Comparison of ENCODE assay signal across 13 cellular contexts in the genomic region with DNA sequence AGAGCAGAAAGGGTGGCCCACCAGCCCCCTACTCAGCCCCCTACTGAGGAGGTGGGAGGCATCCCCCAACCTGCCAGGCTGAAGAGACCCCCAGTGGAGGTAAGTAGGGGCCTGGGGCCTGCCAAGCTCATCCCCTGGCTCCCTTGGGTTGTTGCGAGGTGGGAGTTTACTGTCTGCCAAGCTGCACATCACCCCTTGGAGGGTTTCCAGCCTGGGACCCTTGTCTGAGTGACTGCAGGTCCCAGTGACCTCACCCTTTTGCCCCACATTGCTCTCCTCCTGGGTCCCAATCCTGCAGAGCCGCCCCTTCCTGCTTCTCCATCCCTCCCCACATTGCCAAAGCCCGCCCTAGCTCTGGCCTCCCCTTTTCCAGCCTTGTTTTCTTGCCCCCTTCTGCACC. TPM values are rescaled to one million over a fixed set of nuclear protein-coding genes. Genes with fewer than 3 reads are reported as not detected.
DNase-seq lines count a peak whose midpoint lies in the region; ATAC-seq, FAIRE-seq and TF ChIP-seq lines count a peak whose summit lies in the region.
"Had no signal": no experiment of that assay in that cellular context is flagged by ENCODE, and none has a peak within 500 bp of the region (broad histone marks: within the 10 kb centered on the region; RNA-seq: fewer than 3 reads in every experiment).

No MANE protein-coding gene starts in this region.

- no peaks in the 10 kb centered on the region for H3K36me3 ChIP-seq in heart right ventricle
- no peaks in the 10 kb centered on the region for H3K36me3 ChIP-seq in lung (ENCODE audit: control insufficient read depth in 2 of 2, insufficient read depth in 2 of 2, low read length in 2 of 2)
- no peaks in the 10 kb centered on the region for H3K36me3 ChIP-seq in tibial artery
- H3K36me3 ChIP-seq: colonic mucosa had no signal

- H3K4me3 ChIP-seq in heart right ventricle (peak overlapping the region in 1 of 10 donors; percentile 92), lung (no peak overlapping the region), tibial artery (no peak overlapping the region)

- TF ChIP-seq CTCF in heart right ventricle (IDR thresholded peaks at IDR 0.05): no peak
- TF ChIP-seq CTCF in activated CD8-positive, alpha-beta T cell treated with anti-CD3 and anti-CD28 coated beads for 36 hours (IDR thresholded peaks at IDR 0.05): no peak
- no peak for TF ChIP-seq CTCF in lung (IDR thresholded peaks at IDR 0.05; ENCODE audit: control extremely low read depth, extremely low read depth)
- no peak for TF ChIP-seq CTCF in tibial artery (IDR thresholded peaks at IDR 0.05)

- FAIRE-seq in RCC 7860 (lab: Jason Lieb, UNC): no peak

- H3K9me3 ChIP-seq in heart right ventricle (no peaks in the 10 kb centered on the region), lung (ENCODE audit: control insufficient read depth in 2 of 2, insufficient read depth in 1 of 2, low read length in 1 of 2) (no peaks in the 10 kb centered on the region), tibial artery (no peaks in the 10 kb centered on the region)
- H3K9me3 ChIP-seq: colonic mucosa had no signal

- CTCF ChIA-PET in activated CD8-positive, alpha-beta T cell treated with anti-CD3 and anti-CD28 coated beads for 36 hours (lab: Charles Lee): interaction anchor here (0.7 to 1.9 kb wide), 5 partner anchors 10 to 215 kb away, joined by 3 to 4 read pairs (median 3); no protein-coding TSS in a partner anchor

- H3K27me3 Mint-ChIP-seq in activated CD8-positive, alpha-beta T cell treated with anti-CD3 and anti-CD28 coated beads for 36 hours: no peaks in the 10 kb centered on the region

- intact Hi-C loops in heart right ventricle (cut with DNase I): loop anchor here in 2 of 10 donors (2.0 to 10.0 kb wide), 3 partner anchors 30 to 210 kb away; a partner anchor contains a TSS
- intact Hi-C loops in cardiac septum (cut with DNase I): loop anchor here (2.0 to 5.0 kb wide), 2 partner anchors 28 to 168 kb away; a partner anchor contains a TSS
- intact Hi-C loops in activated CD8-positive, alpha-beta T cell treated with anti-CD3 and anti-CD28 coated beads for 36 hours (cut with micrococcal nuclease): no loop called here
- intact Hi-C loops in tibial artery (cut with DNase I; ENCODE audit: low total_unique reads): loop anchor here (10.0 kb wide), 1 partner anchor 710 kb away; no protein-coding TSS in a partner anchor

- peak overlapping the region; percentile 70 for H3K4me3 Mint-ChIP-seq in activated CD8-positive, alpha-beta T cell treated with anti-CD3 and anti-CD28 coated beads for 36 hours

- WGBS in heart right ventricle, 2 donors: 96 to 100% methylated on average over 3 of the region's 3 CpGs
- 96 to 99% methylated on average over 3 of the region's 3 CpGs for WGBS in lung, 2 donors

- ATAC-seq in heart right ventricle: no peak
- no peak for ATAC-seq in activated CD8-positive, alpha-beta T cell treated with anti-CD3 and anti-CD28 coated beads for 36 hours
- ATAC-seq in lung (ENCODE audit: insufficient read depth, low FRiP score): no peak

- no peak for DNase-seq in heart right ventricle
- no peak for DNase-seq in cardiac septum (ENCODE audit: low spot score)
- DNase-seq in activated CD8-positive, alpha-beta T cell treated with anti-CD3 and anti-CD28 coated beads for 36 hours: no peak
- no peak for DNase-seq in lung (ENCODE audit: low spot score)
- no peak for DNase-seq in tibial artery
- DNase-seq in NCI-H2227 (lab: John Stamatoyannopoulos, UW; ENCODE audit: unreplicated experiment): no peak
- DNase-seq in RCC 7860 (ENCODE audit: low spot score): no peak
- DNase-seq in SK-N-DZ (ENCODE audit: low spot score): no peak
- DNase-seq: NCI-H1092 treated with DMSO at 0.1 percent for 48 hours, NCI-H510A had no signal

- peak overlapping the region; percentile 84 for H3K27ac Mint-ChIP-seq in activated CD8-positive, alpha-beta T cell treated with anti-CD3 and anti-CD28 coated beads for 36 hours

- H3K36me3 Mint-ChIP-seq in activated CD8-positive, alpha-beta T cell treated with anti-CD3 and anti-CD28 coated beads for 36 hours (ENCODE audit: low read depth): no peaks in the 10 kb centered on the region

- H3K4me1 ChIP-seq in heart right ventricle (peaks cover 61 to 89% (median 79%) of the 10 kb centered on the region in 9 donors), lung (ENCODE audit: control insufficient read depth in 2 of 2, insufficient read depth in 2 of 2, low read length in 2 of 2) (peaks cover 13 to 50% of the 10 kb centered on the region in 2 donors), tibial artery (peaks cover 8 to 74% (median 66%) of the 10 kb centered on the region in 4 donors)

- peaks cover 29% of the 10 kb centered on the region for H3K4me1 Mint-ChIP-seq in activated CD8-positive, alpha-beta T cell treated with anti-CD3 and anti-CD28 coated beads for 36 hours (ENCODE audit: low read depth)

- H3K9me3 Mint-ChIP-seq in activated CD8-positive, alpha-beta T cell treated with anti-CD3 and anti-CD28 coated beads for 36 hours: no peaks in the 10 kb centered on the region

- POLR2A ChIA-PET in activated CD8-positive, alpha-beta T cell treated with anti-CD3 and anti-CD28 coated beads for 36 hours (lab: Charles Lee): interaction anchor here (1.9 kb wide), 1 partner anchor 215 kb away, joined by 5 read pairs; no protein-coding TSS in a partner anchor

- H3K27ac ChIP-seq in heart right ventricle (peak overlapping the region; percentile 76 to 99 (median 92)), lung (ENCODE audit: low read depth in 1 of 2, low read length in 1 of 2) (peak overlapping the region; percentile 80 to 85), tibial artery (peak overlapping the region; percentile 94 to 97)

- H3K27me3 ChIP-seq in heart right ventricle (peaks cover 0 to 8% (median 0%) of the 10 kb centered on the region in 7 donors), lung (ENCODE audit: control insufficient read depth, insufficient read depth) (no peaks in the 10 kb centered on the region), tibial artery (no peaks in the 10 kb centered on the region)
- H3K27me3 ChIP-seq: colonic mucosa had no signal

RNA-seq across cellular contexts. Expression of a gene that starts 1.0 kb away (rescaled TPM):
- total RNA-seq in heart right ventricle (10 to 100 TPM; 16.3 to 41.6 (median 21.6) TPM), cardiac septum (32.5 TPM), lung (10 to 100 TPM; 44.2 to 53.6 TPM)
- polyA plus RNA-seq in heart right ventricle (100 to 1,000 TPM in 1 of 2 donors, 10 to 100 TPM in 1; 15.6 to 102 TPM), lung (10 to 100 TPM; 23.6 to 58.5 TPM)
- total RNA-seq in activated CD8-positive, alpha-beta T cell treated with anti-CD3 and anti-CD28 coated beads for 36 hours: 1 to 10 TPM; 1.7 to 2.0 TPM
- polyA plus RNA-seq in SK-N-DZ (2014; cell fraction: cytosol; rRNA removed): 2.3 and 5.6 TPM in 2 replicates
- polyA plus RNA-seq in SK-N-DZ (2014; cell fraction: nucleus; rRNA removed): 12.3 and 14.3 TPM in 2 replicates

RNA-seq across cellular contexts. Expression of a gene that starts 6.7 kb away (rescaled TPM):
- 1 to 10 TPM in 1 of 10 donors, under 1 TPM in 8, not detected in 1; 0.21 to 1.1 (median 0.48) TPM for total RNA-seq in heart right ventricle
- polyA plus RNA-seq in heart right ventricle: 1 to 10 TPM in 1 of 2 donors, under 1 TPM in 1; 0.39 to 1.2 TPM
- total RNA-seq in cardiac septum: 0.51 TPM
- total RNA-seq in activated CD8-positive, alpha-beta T cell treated with anti-CD3 and anti-CD28 coated beads for 36 hours: under 1 TPM; 0.81 to 0.90 TPM
- total RNA-seq in lung: under 1 TPM; 0.52 to 0.63 TPM
- polyA plus RNA-seq in lung: under 1 TPM; 0.32 to 0.71 TPM
- not detected in 2 replicates for polyA plus RNA-seq in SK-N-DZ (2014; cell fraction: cytosol; rRNA removed)
- polyA plus RNA-seq in SK-N-DZ (2014; cell fraction: nucleus; rRNA removed): not detected in 2 replicates

RNA-seq across cellular contexts. Expression of a gene that starts 23.1 kb away (rescaled TPM):
- under 1 TPM in 8 of 10 donors, not detected in 2; 0.09 to 0.37 (median 0.25) TPM for total RNA-seq in heart right ventricle
- polyA plus RNA-seq in heart right ventricle: under 1 TPM; 0.43 to 0.88 TPM
- total RNA-seq in cardiac septum: 0.78 TPM
- total RNA-seq in activated CD8-positive, alpha-beta T cell treated with anti-CD3 and anti-CD28 coated beads for 36 hours: not detected
- total RNA-seq in lung: 1 to 10 TPM in 1 of 2 donors, under 1 TPM in 1; 0.46 to 2.2 TPM
- under 1 TPM; 0.08 to 0.16 TPM for polyA plus RNA-seq in lung
- polyA plus RNA-seq in SK-N-DZ (2014; cell fraction: cytosol; rRNA removed): not detected in 2 replicates
- polyA plus RNA-seq in SK-N-DZ (2014; cell fraction: nucleus; rRNA removed): 1.3 and 2.8 TPM in 2 replicates
- total RNA-seq: colonic mucosa, fibroblast of lung, pulmonary artery endothelial cell had no signal
- polyA plus RNA-seq: fibroblast of lung had no signal

Comparison
In these comparisons a context has a peak if more than half of its experiments do, and no peak if none do; other contexts are left out.
1. RNA of a gene that starts 1.0 kb away (total RNA-seq): 44.2 to 53.6 TPM in lung, 32.5 TPM in cardiac septum (single experiment) and 16.3 to 41.6 TPM in heart right ventricle; 1.7 to 2.0 TPM in activated CD8-positive, alpha-beta T cell treated with anti-CD3 and anti-CD28 coated beads for 36 hours; every median in the first group is over 4 times any median in the second.
2. Peak in every context shown above with its lines, with median percentiles within 50 percentile points of each other: H3K27ac ChIP-seq.